In genomic region chr10:92848441-92849233, GRCh38 we compare ENCODE assay signal across 1 cellular context.
TF ChIP-seq lines count a peak whose summit lies in the region.

A gene with protein sequence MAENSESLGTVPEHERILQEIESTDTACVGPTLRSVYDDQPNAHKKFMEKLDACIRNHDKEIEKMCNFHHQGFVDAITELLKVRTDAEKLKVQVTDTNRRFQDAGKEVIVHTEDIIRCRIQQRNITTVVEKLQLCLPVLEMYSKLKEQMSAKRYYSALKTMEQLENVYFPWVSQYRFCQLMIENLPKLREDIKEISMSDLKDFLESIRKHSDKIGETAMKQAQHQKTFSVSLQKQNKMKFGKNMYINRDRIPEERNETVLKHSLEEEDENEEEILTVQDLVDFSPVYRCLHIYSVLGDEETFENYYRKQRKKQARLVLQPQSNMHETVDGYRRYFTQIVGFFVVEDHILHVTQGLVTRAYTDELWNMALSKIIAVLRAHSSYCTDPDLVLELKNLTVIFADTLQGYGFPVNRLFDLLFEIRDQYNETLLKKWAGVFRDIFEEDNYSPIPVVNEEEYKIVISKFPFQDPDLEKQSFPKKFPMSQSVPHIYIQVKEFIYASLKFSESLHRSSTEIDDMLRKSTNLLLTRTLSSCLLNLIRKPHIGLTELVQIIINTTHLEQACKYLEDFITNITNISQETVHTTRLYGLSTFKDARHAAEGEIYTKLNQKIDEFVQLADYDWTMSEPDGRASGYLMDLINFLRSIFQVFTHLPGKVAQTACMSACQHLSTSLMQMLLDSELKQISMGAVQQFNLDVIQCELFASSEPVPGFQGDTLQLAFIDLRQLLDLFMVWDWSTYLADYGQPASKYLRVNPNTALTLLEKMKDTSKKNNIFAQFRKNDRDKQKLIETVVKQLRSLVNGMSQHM (plus strand): TSS chr10:92848520. CDS start chr10:92848534, 14 bp downstream.

TF ChIP-seq in HepG2, 621 proteins besides CTCF, POLR2A, EP300 and RAD21 (continued from another document and continues in another):
- no peak for TF ChIP-seq ZNF646 (CRISPR knock-in tag; IDR thresholded peaks at IDR 0.05)
- no peak for TF ChIP-seq SETDB1 (CRISPR knock-in tag; IDR thresholded peaks at IDR 0.05; ENCODE audit: borderline replicate concordance)
- no peak for TF ChIP-seq ZSCAN12 (CRISPR knock-in tag; IDR thresholded peaks at IDR 0.05)
- TF ChIP-seq MIER2 (CRISPR knock-in tag; IDR thresholded peaks at IDR 0.05) = no peak
- no peak for TF ChIP-seq DNMT1 (CRISPR knock-in tag; IDR thresholded peaks at IDR 0.05)
- no peak for TF ChIP-seq BHLHE40 (IDR thresholded peaks at IDR 0.05; ENCODE audit: low read length)
- no peak for TF ChIP-seq MBD4 (IDR thresholded peaks at IDR 0.05; ENCODE audit: borderline replicate concordance, low read length)
- TF ChIP-seq SAP130 (CRISPR knock-in tag; IDR thresholded peaks at IDR 0.05; ENCODE audit: low read depth) = peak; percentile 62
- no peak for TF ChIP-seq ZNF800 (CRISPR knock-in tag; IDR thresholded peaks at IDR 0.05)
- 0 out of 2 replicates have a peak, but pooled peaks have one; percentile 16 for TF ChIP-seq REL (CRISPR knock-in tag; conservative IDR thresholded peaks at IDR 0.05)
- TF ChIP-seq ZNF839 (CRISPR knock-in tag; IDR thresholded peaks at IDR 0.05; ENCODE audit: borderline replicate concordance) = 0 out of 2 replicates have a peak, but pooled peaks have one; percentile 58
- TF ChIP-seq ZNF574 (CRISPR knock-in tag; IDR thresholded peaks at IDR 0.05) = peak; percentile 74
- no peak for TF ChIP-seq ZNF547 (CRISPR knock-in tag; IDR thresholded peaks at IDR 0.05)
- TF ChIP-seq RFX5 (IDR thresholded peaks at IDR 0.05; ENCODE audit: low read depth, low read length) = no peak
- 0 out of 2 replicates have a peak, but pooled peaks have one; percentile 7 for TF ChIP-seq ZNF333 (CRISPR knock-in tag; IDR thresholded peaks at IDR 0.05; ENCODE audit: borderline replicate concordance)
- no peak for TF ChIP-seq AGO1 (IDR thresholded peaks at IDR 0.05; ENCODE audit: low read depth, low read length, poor library complexity, severe bottlenecking)
- no peak for TF ChIP-seq MAZ (IDR thresholded peaks at IDR 0.05; ENCODE audit: borderline replicate concordance, low read depth, low read length)
- TF ChIP-seq MAZ (CRISPR knock-in tag; IDR thresholded peaks at IDR 0.05; ENCODE audit: low read depth) = peak; percentile 70; the same call in 1 of the 2 replicates
- TF ChIP-seq DPF2 (CRISPR knock-in tag; IDR thresholded peaks at IDR 0.05; ENCODE audit: borderline replicate concordance, low read depth) = no peak
- TF ChIP-seq YEATS4 (CRISPR knock-in tag; IDR thresholded peaks at IDR 0.05; ENCODE audit: borderline replicate concordance) = peak; percentile 53
- peak; percentile 57; the same call in 1 of the 2 replicates for TF ChIP-seq MTA1 (CRISPR knock-in tag; IDR thresholded peaks at IDR 0.05; ENCODE audit: borderline replicate concordance)
- TF ChIP-seq MEIS1 (CRISPR knock-in tag; IDR thresholded peaks at IDR 0.05; ENCODE audit: borderline replicate concordance) = no peak
- TF ChIP-seq CBX5 (CRISPR knock-in tag; IDR thresholded peaks at IDR 0.05; ENCODE audit: borderline replicate concordance) = no peak
- no peak for TF ChIP-seq ZSCAN29 (CRISPR knock-in tag; conservative IDR thresholded peaks at IDR 0.05)
- TF ChIP-seq ARID2 (CRISPR knock-in tag; IDR thresholded peaks at IDR 0.05; ENCODE audit: borderline replicate concordance) = no peak
- TF ChIP-seq ZNF18 (CRISPR knock-in tag; IDR thresholded peaks at IDR 0.05; ENCODE audit: insufficient replicate concordance) = peak; percentile 12
- no peak for TF ChIP-seq HOXA7 (CRISPR knock-in tag; IDR thresholded peaks at IDR 0.05)
- TF ChIP-seq JUN (CRISPR knock-in tag; IDR thresholded peaks at IDR 0.05) = no peak
- TF ChIP-seq PHF21A (CRISPR knock-in tag; IDR thresholded peaks at IDR 0.05) = no peak
- TF ChIP-seq, protein P1, sequence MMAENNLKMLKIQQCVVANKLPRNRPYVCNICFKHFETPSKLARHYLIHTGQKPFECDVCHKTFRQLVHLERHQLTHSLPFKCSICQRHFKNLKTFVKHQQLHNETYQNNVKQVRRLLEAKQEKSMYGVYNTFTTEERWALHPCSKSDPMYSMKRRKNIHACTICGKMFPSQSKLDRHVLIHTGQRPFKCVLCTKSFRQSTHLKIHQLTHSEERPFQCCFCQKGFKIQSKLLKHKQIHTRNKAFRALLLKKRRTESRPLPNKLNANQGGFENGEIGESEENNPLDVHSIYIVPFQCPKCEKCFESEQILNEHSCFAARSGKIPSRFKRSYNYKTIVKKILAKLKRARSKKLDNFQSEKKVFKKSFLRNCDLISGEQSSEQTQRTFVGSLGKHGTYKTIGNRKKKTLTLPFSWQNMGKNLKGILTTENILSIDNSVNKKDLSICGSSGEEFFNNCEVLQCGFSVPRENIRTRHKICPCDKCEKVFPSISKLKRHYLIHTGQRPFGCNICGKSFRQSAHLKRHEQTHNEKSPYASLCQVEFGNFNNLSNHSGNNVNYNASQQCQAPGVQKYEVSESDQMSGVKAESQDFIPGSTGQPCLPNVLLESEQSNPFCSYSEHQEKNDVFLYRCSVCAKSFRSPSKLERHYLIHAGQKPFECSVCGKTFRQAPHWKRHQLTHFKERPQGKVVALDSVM (CRISPR knock-in tag; IDR thresholded peaks at IDR 0.05) = no peak
- no peak for TF ChIP-seq ZNF331 (CRISPR knock-in tag; IDR thresholded peaks at IDR 0.05)
- TF ChIP-seq ZNF788 (CRISPR knock-in tag; IDR thresholded peaks at IDR 0.05; ENCODE audit: borderline replicate concordance) = peak; percentile 56; the same call in 1 of the 2 replicates
- no peak for TF ChIP-seq POGZ (CRISPR knock-in tag; IDR thresholded peaks at IDR 0.05)
- TF ChIP-seq CHCHD3 (CRISPR knock-in tag; IDR thresholded peaks at IDR 0.05) = no peak
- no peak for TF ChIP-seq ATF6 (CRISPR knock-in tag; conservative IDR thresholded peaks at IDR 0.05)
- no peak for TF ChIP-seq ATF7 (IDR thresholded peaks at IDR 0.05)
- TF ChIP-seq ATF7 (CRISPR knock-in tag; IDR thresholded peaks at IDR 0.05) = no peak
- 0 out of 2 replicates have a peak, but pooled peaks have one; percentile 23 for TF ChIP-seq ZNF678 (CRISPR knock-in tag; IDR thresholded peaks at IDR 0.05)
- TF ChIP-seq TFDP1 (CRISPR knock-in tag; IDR thresholded peaks at IDR 0.05; ENCODE audit: borderline replicate concordance) = no peak
- TF ChIP-seq ZBTB38 (CRISPR knock-in tag; IDR thresholded peaks at IDR 0.05) = no peak
